In genomic region chr10:71888623-71889387, GRCh38 we compare ENCODE assay signal across 2 cellular contexts.
A peak's percentile ranks its signal among the peaks of the same experiment; 100 is the strongest.
TF ChIP-seq lines count a peak whose summit lies in the region.

No MANE protein-coding gene starts in this region.

TF ChIP-seq in GM23338, 12 proteins besides CTCF, POLR2A, EP300 and RAD21:
- TF ChIP-seq REST (IDR thresholded peaks at IDR 0.05; ENCODE audit: unreplicated experiment): no peak
- no peak for TF ChIP-seq ETS1 (IDR thresholded peaks at IDR 0.05)
- TF ChIP-seq EZH2 (IDR thresholded peaks at IDR 0.05; ENCODE audit: low read depth, unreplicated experiment): no peak
- TF ChIP-seq JUNB (IDR thresholded peaks at IDR 0.05; ENCODE audit: unreplicated experiment): no peak
- TF ChIP-seq, protein P1, sequence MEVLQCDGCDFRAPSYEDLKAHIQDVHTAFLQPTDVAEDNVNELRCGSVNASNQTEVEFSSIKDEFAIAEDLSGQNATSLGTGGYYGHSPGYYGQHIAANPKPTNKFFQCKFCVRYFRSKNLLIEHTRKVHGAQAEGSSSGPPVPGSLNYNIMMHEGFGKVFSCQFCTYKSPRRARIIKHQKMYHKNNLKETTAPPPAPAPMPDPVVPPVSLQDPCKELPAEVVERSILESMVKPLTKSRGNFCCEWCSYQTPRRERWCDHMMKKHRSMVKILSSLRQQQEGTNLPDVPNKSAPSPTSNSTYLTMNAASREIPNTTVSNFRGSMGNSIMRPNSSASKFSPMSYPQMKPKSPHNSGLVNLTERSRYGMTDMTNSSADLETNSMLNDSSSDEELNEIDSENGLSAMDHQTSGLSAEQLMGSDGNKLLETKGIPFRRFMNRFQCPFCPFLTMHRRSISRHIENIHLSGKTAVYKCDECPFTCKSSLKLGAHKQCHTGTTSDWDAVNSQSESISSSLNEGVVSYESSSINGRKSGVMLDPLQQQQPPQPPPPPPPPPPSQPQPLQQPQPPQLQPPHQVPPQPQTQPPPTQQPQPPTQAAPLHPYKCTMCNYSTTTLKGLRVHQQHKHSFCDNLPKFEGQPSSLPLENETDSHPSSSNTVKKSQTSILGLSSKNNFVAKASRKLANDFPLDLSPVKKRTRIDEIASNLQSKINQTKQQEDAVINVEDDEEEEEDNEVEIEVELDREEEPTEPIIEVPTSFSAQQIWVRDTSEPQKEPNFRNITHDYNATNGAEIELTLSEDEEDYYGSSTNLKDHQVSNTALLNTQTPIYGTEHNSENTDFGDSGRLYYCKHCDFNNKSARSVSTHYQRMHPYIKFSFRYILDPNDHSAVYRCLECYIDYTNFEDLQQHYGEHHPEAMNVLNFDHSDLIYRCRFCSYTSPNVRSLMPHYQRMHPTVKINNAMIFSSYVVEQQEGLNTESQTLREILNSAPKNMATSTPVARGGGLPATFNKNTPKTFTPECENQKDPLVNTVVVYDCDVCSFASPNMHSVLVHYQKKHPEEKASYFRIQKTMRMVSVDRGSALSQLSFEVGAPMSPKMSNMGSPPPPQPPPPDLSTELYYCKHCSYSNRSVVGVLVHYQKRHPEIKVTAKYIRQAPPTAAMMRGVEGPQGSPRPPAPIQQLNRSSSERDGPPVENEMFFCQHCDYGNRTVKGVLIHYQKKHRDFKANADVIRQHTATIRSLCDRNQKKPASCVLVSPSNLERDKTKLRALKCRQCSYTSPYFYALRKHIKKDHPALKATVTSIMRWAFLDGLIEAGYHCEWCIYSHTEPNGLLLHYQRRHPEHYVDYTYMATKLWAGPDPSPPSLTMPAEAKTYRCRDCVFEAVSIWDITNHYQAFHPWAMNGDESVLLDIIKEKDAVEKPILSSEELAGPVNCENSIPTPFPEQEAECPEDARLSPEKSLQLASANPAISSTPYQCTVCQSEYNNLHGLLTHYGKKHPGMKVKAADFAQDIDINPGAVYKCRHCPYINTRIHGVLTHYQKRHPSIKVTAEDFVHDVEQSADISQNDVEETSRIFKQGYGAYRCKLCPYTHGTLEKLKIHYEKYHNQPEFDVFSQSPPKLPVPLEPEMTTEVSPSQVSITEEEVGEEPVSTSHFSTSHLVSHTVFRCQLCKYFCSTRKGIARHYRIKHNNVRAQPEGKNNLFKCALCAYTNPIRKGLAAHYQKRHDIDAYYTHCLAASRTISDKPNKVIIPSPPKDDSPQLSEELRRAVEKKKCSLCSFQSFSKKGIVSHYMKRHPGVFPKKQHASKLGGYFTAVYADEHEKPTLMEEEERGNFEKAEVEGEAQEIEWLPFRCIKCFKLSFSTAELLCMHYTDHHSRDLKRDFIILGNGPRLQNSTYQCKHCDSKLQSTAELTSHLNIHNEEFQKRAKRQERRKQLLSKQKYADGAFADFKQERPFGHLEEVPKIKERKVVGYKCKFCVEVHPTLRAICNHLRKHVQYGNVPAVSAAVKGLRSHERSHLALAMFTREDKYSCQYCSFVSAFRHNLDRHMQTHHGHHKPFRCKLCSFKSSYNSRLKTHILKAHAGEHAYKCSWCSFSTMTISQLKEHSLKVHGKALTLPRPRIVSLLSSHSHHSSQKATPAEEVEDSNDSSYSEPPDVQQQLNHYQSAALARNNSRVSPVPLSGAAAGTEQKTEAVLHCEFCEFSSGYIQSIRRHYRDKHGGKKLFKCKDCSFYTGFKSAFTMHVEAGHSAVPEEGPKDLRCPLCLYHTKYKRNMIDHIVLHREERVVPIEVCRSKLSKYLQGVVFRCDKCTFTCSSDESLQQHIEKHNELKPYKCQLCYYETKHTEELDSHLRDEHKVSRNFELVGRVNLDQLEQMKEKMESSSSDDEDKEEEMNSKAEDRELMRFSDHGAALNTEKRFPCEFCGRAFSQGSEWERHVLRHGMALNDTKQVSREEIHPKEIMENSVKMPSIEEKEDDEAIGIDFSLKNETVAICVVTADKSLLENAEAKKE (CRISPR knock-in tag; IDR thresholded peaks at IDR 0.05): no peak
- TF ChIP-seq EZH2phosphoT487 (IDR thresholded peaks at IDR 0.05; ENCODE audit: unreplicated experiment): no peak
- TF ChIP-seq ZNF331 (CRISPR knock-in tag; IDR thresholded peaks at IDR 0.05; ENCODE audit: low read depth): no peak
- TF ChIP-seq CREB1 (CRISPR knock-in tag; IDR thresholded peaks at IDR 0.05; ENCODE audit: low read depth): no peak
- no peak for TF ChIP-seq STAT1 (IDR thresholded peaks at IDR 0.05; ENCODE audit: unreplicated experiment)
- no peak for TF ChIP-seq POLR2AphosphoS5 (IDR thresholded peaks at IDR 0.05; ENCODE audit: low read depth)
- TF ChIP-seq ZNF114 (CRISPR knock-in tag; IDR thresholded peaks at IDR 0.05): no peak
- no peak for TF ChIP-seq NANOG (IDR thresholded peaks at IDR 0.05; ENCODE audit: borderline replicate concordance)

TF ChIP-seq in GM12878, 131 proteins besides CTCF, POLR2A, EP300 and RAD21 (continued from another document and continues in another):
- TF ChIP-seq RUNX3 (IDR thresholded peaks at IDR 0.05; ENCODE audit: low read length): peak; percentile 70
- TF ChIP-seq HCFC1 (IDR thresholded peaks at IDR 0.05; ENCODE audit: low read length): no peak
- peak; percentile 62 for TF ChIP-seq MEF2B (IDR thresholded peaks at IDR 0.05; ENCODE audit: partially characterized antibody, poor library complexity, severe bottlenecking)
- 0 out of 4 replicates have a peak, but pooled peaks of 1 of the 2 experiments have one; percentile 10 for TF ChIP-seq SRF (IDR thresholded peaks at IDR 0.05; ENCODE audit: low read depth in 2 of 2, low read length in 2 of 2)
- no peak for TF ChIP-seq CHD2 (IDR thresholded peaks at IDR 0.05; ENCODE audit: borderline replicate concordance, low read depth, low read length)
- peak; percentile 96 for TF ChIP-seq SPI1 (IDR thresholded peaks at IDR 0.05; ENCODE audit: borderline replicate concordance, insufficient read depth, low read depth, low read length)
- TF ChIP-seq E2F8 (IDR thresholded peaks at IDR 0.05; ENCODE audit: low read depth, partially characterized antibody): no peak
- TF ChIP-seq, protein P2, sequence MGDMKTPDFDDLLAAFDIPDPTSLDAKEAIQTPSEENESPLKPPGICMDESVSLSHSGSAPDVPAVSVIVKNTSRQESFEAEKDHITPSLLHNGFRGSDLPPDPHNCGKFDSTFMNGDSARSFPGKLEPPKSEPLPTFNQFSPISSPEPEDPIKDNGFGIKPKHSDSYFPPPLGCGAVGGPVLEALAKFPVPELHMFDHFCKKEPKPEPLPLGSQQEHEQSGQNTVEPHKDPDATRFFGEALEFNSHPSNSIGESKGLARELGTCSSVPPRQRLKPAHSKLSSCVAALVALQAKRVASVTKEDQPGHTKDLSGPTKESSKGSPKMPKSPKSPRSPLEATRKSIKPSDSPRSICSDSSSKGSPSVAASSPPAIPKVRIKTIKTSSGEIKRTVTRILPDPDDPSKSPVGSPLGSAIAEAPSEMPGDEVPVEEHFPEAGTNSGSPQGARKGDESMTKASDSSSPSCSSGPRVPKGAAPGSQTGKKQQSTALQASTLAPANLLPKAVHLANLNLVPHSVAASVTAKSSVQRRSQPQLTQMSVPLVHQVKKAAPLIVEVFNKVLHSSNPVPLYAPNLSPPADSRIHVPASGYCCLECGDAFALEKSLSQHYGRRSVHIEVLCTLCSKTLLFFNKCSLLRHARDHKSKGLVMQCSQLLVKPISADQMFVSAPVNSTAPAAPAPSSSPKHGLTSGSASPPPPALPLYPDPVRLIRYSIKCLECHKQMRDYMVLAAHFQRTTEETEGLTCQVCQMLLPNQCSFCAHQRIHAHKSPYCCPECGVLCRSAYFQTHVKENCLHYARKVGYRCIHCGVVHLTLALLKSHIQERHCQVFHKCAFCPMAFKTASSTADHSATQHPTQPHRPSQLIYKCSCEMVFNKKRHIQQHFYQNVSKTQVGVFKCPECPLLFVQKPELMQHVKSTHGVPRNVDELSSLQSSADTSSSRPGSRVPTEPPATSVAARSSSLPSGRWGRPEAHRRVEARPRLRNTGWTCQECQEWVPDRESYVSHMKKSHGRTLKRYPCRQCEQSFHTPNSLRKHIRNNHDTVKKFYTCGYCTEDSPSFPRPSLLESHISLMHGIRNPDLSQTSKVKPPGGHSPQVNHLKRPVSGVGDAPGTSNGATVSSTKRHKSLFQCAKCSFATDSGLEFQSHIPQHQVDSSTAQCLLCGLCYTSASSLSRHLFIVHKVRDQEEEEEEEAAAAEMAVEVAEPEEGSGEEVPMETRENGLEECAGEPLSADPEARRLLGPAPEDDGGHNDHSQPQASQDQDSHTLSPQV (IDR thresholded peaks at IDR 0.05): no peak
- peak; percentile 62 for TF ChIP-seq NR2F1 (conservative IDR thresholded peaks at IDR 0.05)
- TF ChIP-seq NBN (IDR thresholded peaks at IDR 0.05): 0 out of 2 replicates have a peak, but pooled peaks have one; percentile 47
- peak; percentile 75; the same call in 1 of the 2 replicates for TF ChIP-seq IRF4 (IDR thresholded peaks at IDR 0.05; ENCODE audit: low read depth, low read length)
- TF ChIP-seq, protein P3, sequence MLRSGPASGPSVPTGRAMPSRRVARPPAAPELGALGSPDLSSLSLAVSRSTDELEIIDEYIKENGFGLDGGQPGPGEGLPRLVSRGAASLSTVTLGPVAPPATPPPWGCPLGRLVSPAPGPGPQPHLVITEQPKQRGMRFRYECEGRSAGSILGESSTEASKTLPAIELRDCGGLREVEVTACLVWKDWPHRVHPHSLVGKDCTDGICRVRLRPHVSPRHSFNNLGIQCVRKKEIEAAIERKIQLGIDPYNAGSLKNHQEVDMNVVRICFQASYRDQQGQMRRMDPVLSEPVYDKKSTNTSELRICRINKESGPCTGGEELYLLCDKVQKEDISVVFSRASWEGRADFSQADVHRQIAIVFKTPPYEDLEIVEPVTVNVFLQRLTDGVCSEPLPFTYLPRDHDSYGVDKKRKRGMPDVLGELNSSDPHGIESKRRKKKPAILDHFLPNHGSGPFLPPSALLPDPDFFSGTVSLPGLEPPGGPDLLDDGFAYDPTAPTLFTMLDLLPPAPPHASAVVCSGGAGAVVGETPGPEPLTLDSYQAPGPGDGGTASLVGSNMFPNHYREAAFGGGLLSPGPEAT (IDR thresholded peaks at IDR 0.05; ENCODE audit: low read depth): peak; percentile 75; the same call in 1 of the 2 replicates
- TF ChIP-seq IKZF1 (conservative IDR thresholded peaks at IDR 0.05): peak; percentile 94
- TF ChIP-seq CBX5 (IDR thresholded peaks at IDR 0.05; ENCODE audit: low read depth): 0 out of 2 replicates have a peak, but pooled peaks have one; percentile 57
- TF ChIP-seq, protein P4, sequence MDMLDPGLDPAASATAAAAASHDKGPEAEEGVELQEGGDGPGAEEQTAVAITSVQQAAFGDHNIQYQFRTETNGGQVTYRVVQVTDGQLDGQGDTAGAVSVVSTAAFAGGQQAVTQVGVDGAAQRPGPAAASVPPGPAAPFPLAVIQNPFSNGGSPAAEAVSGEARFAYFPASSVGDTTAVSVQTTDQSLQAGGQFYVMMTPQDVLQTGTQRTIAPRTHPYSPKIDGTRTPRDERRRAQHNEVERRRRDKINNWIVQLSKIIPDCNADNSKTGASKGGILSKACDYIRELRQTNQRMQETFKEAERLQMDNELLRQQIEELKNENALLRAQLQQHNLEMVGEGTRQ (IDR thresholded peaks at IDR 0.05; ENCODE audit: borderline replicate concordance, low read depth, low read length): no peak
- peak; percentile 100 for TF ChIP-seq HDAC6 (IDR thresholded peaks at IDR 0.05; ENCODE audit: unreplicated experiment)
- TF ChIP-seq TCF12 (IDR thresholded peaks at IDR 0.05; ENCODE audit: low read depth, low read length): 0 out of 2 replicates have a peak, but pooled peaks have one; percentile 43
- peak; percentile 73; the same call in 1 of the 2 replicates for TF ChIP-seq MTA3 (IDR thresholded peaks at IDR 0.05; ENCODE audit: borderline replicate concordance, low read length)
- peak; percentile 46; the same call in 1 of the 2 replicates for TF ChIP-seq FOXM1 (IDR thresholded peaks at IDR 0.05; ENCODE audit: low read depth, low read length)
- peak in 1 of 2 experiments; percentile 76; a peak in 2 of 4 replicates for TF ChIP-seq BHLHE40 (IDR thresholded peaks at IDR 0.05; ENCODE audit: borderline replicate concordance in 1 of 2, low read depth in 2 of 2, low read length in 1 of 2)
- peak; percentile 66 for TF ChIP-seq MTA2 (IDR thresholded peaks at IDR 0.05; ENCODE audit: low read depth)
- TF ChIP-seq, protein P5, sequence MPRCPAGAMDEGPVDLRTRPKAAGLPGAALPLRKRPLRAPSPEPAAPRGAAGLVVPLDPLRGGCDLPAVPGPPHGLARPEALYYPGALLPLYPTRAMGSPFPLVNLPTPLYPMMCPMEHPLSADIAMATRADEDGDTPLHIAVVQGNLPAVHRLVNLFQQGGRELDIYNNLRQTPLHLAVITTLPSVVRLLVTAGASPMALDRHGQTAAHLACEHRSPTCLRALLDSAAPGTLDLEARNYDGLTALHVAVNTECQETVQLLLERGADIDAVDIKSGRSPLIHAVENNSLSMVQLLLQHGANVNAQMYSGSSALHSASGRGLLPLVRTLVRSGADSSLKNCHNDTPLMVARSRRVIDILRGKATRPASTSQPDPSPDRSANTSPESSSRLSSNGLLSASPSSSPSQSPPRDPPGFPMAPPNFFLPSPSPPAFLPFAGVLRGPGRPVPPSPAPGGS (IDR thresholded peaks at IDR 0.05; ENCODE audit: borderline replicate concordance, insufficient read depth, low read depth, low read length, poor library complexity, severe bottlenecking): peak; percentile 60
- peak; percentile 73 for TF ChIP-seq GATAD2B (conservative IDR thresholded peaks at IDR 0.05; ENCODE audit: low read depth)
- no peak for TF ChIP-seq ZBTB33 (IDR thresholded peaks at IDR 0.05)
- TF ChIP-seq CBFB (IDR thresholded peaks at IDR 0.05; ENCODE audit: low read depth): peak; percentile 69; the same call in 1 of the 2 replicates
- TF ChIP-seq, protein P6, sequence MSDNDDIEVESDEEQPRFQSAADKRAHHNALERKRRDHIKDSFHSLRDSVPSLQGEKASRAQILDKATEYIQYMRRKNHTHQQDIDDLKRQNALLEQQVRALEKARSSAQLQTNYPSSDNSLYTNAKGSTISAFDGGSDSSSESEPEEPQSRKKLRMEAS (IDR thresholded peaks at IDR 0.05; ENCODE audit: low read depth, low read length): no peak
- TF ChIP-seq NFXL1 (IDR thresholded peaks at IDR 0.05; ENCODE audit: borderline replicate concordance): no peak
